In the genomic region with DNA sequence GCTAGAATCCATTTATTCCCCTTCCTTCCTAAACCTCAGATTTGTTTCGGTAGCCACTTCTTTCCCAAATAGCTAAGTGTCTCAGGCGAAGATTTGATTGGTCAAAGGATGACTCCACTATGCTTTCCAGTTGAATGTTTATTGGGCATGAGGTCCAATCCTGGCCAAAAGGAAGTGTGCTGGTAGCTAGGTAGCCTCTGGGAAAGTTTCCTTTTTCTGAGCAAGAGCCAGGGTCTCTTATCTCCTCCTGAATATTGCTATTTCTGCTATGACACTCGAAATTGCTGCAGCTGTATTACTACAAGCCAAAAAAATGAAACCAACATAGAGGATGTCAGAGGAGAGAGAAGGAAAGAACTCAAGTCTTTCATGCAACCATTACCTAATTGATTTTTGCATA, we compare ENCODE assay signal across 30 cellular contexts. TPM values are rescaled to one million over a fixed set of nuclear protein-coding genes. Genes with fewer than 3 reads are reported as not detected.
"Had no signal": no experiment of that assay in that cellular context is flagged by ENCODE, and none has a peak within 500 bp of the region (broad histone marks: within the 10 kb centered on the region; RNA-seq: fewer than 3 reads in every experiment).

No MANE protein-coding gene starts in this region.

- H3K9ac ChIP-seq: parathyroid adenoma had no signal

- H3K36me3 ChIP-seq: neutrophil, ovary, right lobe of liver, sigmoid colon, stomach, thoracic aorta, thyroid gland, tibial nerve, upper lobe of right lung, uterus had no signal

- H3K4me1 ChIP-seq: parathyroid adenoma, psoas muscle, right lobe of liver, stomach, thyroid gland, tibial nerve, upper lobe of right lung, uterus had no signal

- H3K4me3 ChIP-seq: ovary, psoas muscle, right lobe of liver, sigmoid colon, stomach, thoracic aorta, thyroid gland, tibial nerve, upper lobe of right lung, uterus had no signal

- H3K27me3 ChIP-seq: ovary, right lobe of liver, sigmoid colon, thyroid gland, tibial nerve, upper lobe of right lung, uterus had no signal

- H3K9me3 Mint-ChIP-seq: naive thymus-derived CD8-positive, alpha-beta T cell; natural killer cell treated with Interleukin-12 subunit alpha and Interleukin-12 subunit beta and Interleukin-15 and Interleukin-18, amount 100 ng/mL, for 72 hours; neural crest cell; stimulated activated effector memory CD8-positive, alpha-beta T cell treated with anti-CD3 and anti-CD28 coated beads, Interleukin-12 subunit alpha, Interleukin-12 subunit beta, amount 100 ng/mL, for 72 hours; stimulated activated naive CD8-positive, alpha-beta T cell treated with anti-CD3 and anti-CD28 coated beads, Interleukin-15, Interleukin-2, amounts not matched to agents 100 ng/mL and 50 ng/mL, for 24 hours had no signal

- DNase-seq: naive thymus-derived CD8-positive, alpha-beta T cell; nephron progenitor cell; nucleus accumbens; ovary; posterior cingulate gyrus; psoas muscle; right cardiac atrium; right lobe of liver; sigmoid colon; small intestine; stimulated activated CD4-positive, alpha-beta T cell treated with anti-CD3 and anti-CD28 coated beads, Interleukin-15, amount 100 ng/mL, for 24 hours; stimulated activated CD4-positive, alpha-beta T cell treated with anti-CD3 and anti-CD28 coated beads, Interleukin-2, amount 100 ng/mL, for 24 hours; stimulated activated CD4-positive, alpha-beta T cell treated with anti-CD3 and anti-CD28 coated beads, Interleukin-2, amount 100 ng/mL, for 48 hours; stimulated activated CD4-positive, alpha-beta T cell treated with anti-CD3 and anti-CD28 coated beads, Interleukin-4, amount 100 ng/mL, for 24 hours; stimulated activated naive B cell treated with anti-CD40 and anti-IgM and Interleukin-4, amounts not matched to agents 10 μg/mL and 1 μg/mL and 100 μg/mL, for 72 hours; stimulated activated naive CD4-positive, alpha-beta T cell treated with Interleukin-2 at 50 U/mL for 16 hours; stomach; thyroid gland; upper lobe of right lung; uterus had no signal

- H3K9me3 ChIP-seq: neutrophil, ovary, psoas muscle, right lobe of liver, sigmoid colon, stomach, thoracic aorta, thyroid gland, tibial nerve, upper lobe of right lung, uterus had no signal

- H3K27ac ChIP-seq: neutrophil, ovary, parathyroid adenoma, psoas muscle, right lobe of liver, sigmoid colon, stomach, thoracic aorta, thyroid gland, tibial nerve, upper lobe of right lung, uterus had no signal

- H2AFZ ChIP-seq: parathyroid adenoma had no signal

- H3K4me1 Mint-ChIP-seq: naive thymus-derived CD8-positive, alpha-beta T cell; nephron progenitor cell; neural crest cell; stimulated activated effector memory CD8-positive, alpha-beta T cell treated with anti-CD3 and anti-CD28 coated beads, Interleukin-12 subunit alpha, Interleukin-12 subunit beta, amount 100 ng/mL, for 72 hours; stimulated activated naive B cell treated with anti-CD40 and anti-IgM and Interleukin-4, amounts not matched to agents 10 μg/mL and 1 μg/mL and 100 μg/mL, for 72 hours had no signal

- H3K27ac Mint-ChIP-seq: naive thymus-derived CD8-positive, alpha-beta T cell; natural killer cell treated with Interleukin-12 subunit alpha and Interleukin-12 subunit beta and Interleukin-15 and Interleukin-18, amount 100 ng/mL, for 72 hours; nephron progenitor cell; progenitor cell of endocrine pancreas; stimulated activated effector memory CD8-positive, alpha-beta T cell treated with anti-CD3 and anti-CD28 coated beads, Interleukin-12 subunit alpha, Interleukin-12 subunit beta, amount 100 ng/mL, for 72 hours; stimulated activated naive B cell treated with anti-CD40 and anti-IgM and Interleukin-4, amounts not matched to agents 10 μg/mL and 1 μg/mL and 100 μg/mL, for 72 hours; stimulated activated naive CD8-positive, alpha-beta T cell treated with anti-CD3 and anti-CD28 coated beads, Interleukin-15, Interleukin-2, amounts not matched to agents 100 ng/mL and 50 ng/mL, for 24 hours; type B pancreatic cell had no signal

- H3K4me3 Mint-ChIP-seq: naive thymus-derived CD8-positive, alpha-beta T cell; natural killer cell treated with Interleukin-12 subunit alpha and Interleukin-12 subunit beta and Interleukin-15 and Interleukin-18, amount 100 ng/mL, for 72 hours; nephron progenitor cell; neural crest cell; stimulated activated effector memory CD8-positive, alpha-beta T cell treated with anti-CD3 and anti-CD28 coated beads, Interleukin-12 subunit alpha, Interleukin-12 subunit beta, amount 100 ng/mL, for 72 hours; stimulated activated naive B cell treated with anti-CD40 and anti-IgM and Interleukin-4, amounts not matched to agents 10 μg/mL and 1 μg/mL and 100 μg/mL, for 72 hours; stimulated activated naive CD8-positive, alpha-beta T cell treated with anti-CD3 and anti-CD28 coated beads, Interleukin-15, Interleukin-2, amounts not matched to agents 100 ng/mL and 50 ng/mL, for 24 hours; type B pancreatic cell had no signal

- H3K36me3 Mint-ChIP-seq: naive thymus-derived CD8-positive, alpha-beta T cell; natural killer cell treated with Interleukin-12 subunit alpha and Interleukin-12 subunit beta and Interleukin-15 and Interleukin-18, amount 100 ng/mL, for 72 hours; stimulated activated effector memory CD8-positive, alpha-beta T cell treated with anti-CD3 and anti-CD28 coated beads, Interleukin-12 subunit alpha, Interleukin-12 subunit beta, amount 100 ng/mL, for 72 hours; stimulated activated naive B cell treated with anti-CD40 and anti-IgM and Interleukin-4, amounts not matched to agents 10 μg/mL and 1 μg/mL and 100 μg/mL, for 72 hours; type B pancreatic cell had no signal

- ATAC-seq: naive thymus-derived CD8-positive, alpha-beta T cell; natural killer cell treated with Interleukin-12 subunit alpha and Interleukin-12 subunit beta and Interleukin-15 and Interleukin-18, amount 100 ng/mL, for 72 hours; psoas muscle; right cardiac atrium; right lobe of liver; stimulated activated effector memory CD8-positive, alpha-beta T cell treated with anti-CD3 and anti-CD28 coated beads, Interleukin-12 subunit alpha, Interleukin-12 subunit beta, amount 100 ng/mL, for 72 hours; stimulated activated naive B cell treated with anti-CD40 and anti-IgM and Interleukin-4, amounts not matched to agents 10 μg/mL and 1 μg/mL and 100 μg/mL, for 72 hours; upper lobe of right lung had no signal

- H3K79me2 ChIP-seq: parathyroid adenoma had no signal

RNA-seq across cellular contexts. Expression of a gene that starts 53.4 kb away (rescaled TPM):
- total RNA-seq: naive thymus-derived CD8-positive, alpha-beta T cell; neural crest cell had no signal
- polyA plus RNA-seq: naive thymus-derived CD8-positive, alpha-beta T cell had no signal
